Comparison of ENCODE assay signal across 19 cellular contexts in genomic region chr17:51700011-51700760, GRCh38.
"Had no signal": no experiment of that assay in that cellular context is flagged by ENCODE, and none has a peak within 500 bp of the region (broad histone marks: within the 10 kb centered on the region; RNA-seq: fewer than 3 reads in every experiment).

No MANE protein-coding gene starts in this region.

- H3K4me3 Mint-ChIP-seq: mesothelial cell of epicardium; naive B cell; natural killer cell; nephron progenitor cell; neural progenitor cell; stimulated activated memory B cell treated with anti-CD40 and anti-IgM and Interleukin-4, amounts not matched to agents 10 μg/mL and 1 μg/mL and 100 μg/mL, for 72 hours; stimulated activated naive CD8-positive, alpha-beta T cell treated with anti-CD3 and anti-CD28 coated beads, Interleukin-15, amount 100 ng/mL, for 72 hours; type B pancreatic cell had no signal

- DNase-seq: islet precursor cell; left ventricle myocardium inferior; naive B cell; natural killer cell; nephron progenitor cell; ovary; right lobe of liver; stimulated activated CD4-positive, alpha-beta T cell treated with anti-CD3 and anti-CD28 coated beads, Interleukin-1b, Interleukin-23, amount 100 ng/mL, for 48 hours; stimulated activated CD4-positive, alpha-beta T cell treated with anti-CD3 and anti-CD28 coated beads, Interleukin-2, amount 100 ng/mL, for 48 hours; stimulated activated CD4-positive, alpha-beta T cell treated with anti-CD3 and anti-CD28 coated beads, Interleukin-4, amount 100 ng/mL, for 4 hours; stimulated activated CD8-positive, alpha-beta memory T cell treated with anti-CD3 and anti-CD28 coated beads, Interleukin-4, amount 100 ng/mL, for 48 hours; stimulated activated naive CD4-positive, alpha-beta T cell treated with Interleukin-2 at 50 U/mL for 16 hours; stimulated activated naive CD8-positive, alpha-beta T cell treated with anti-CD3 and anti-CD28 coated beads, Interleukin-15, amount 100 ng/mL, for 72 hours; uterus had no signal

- H3K9me3 Mint-ChIP-seq: type B pancreatic cell had no signal

- H3K4me1 Mint-ChIP-seq: naive B cell; natural killer cell; nephron progenitor cell; stimulated activated memory B cell treated with anti-CD40 and anti-IgM and Interleukin-4, amounts not matched to agents 10 μg/mL and 1 μg/mL and 100 μg/mL, for 72 hours; stimulated activated naive CD8-positive, alpha-beta T cell treated with anti-CD3 and anti-CD28 coated beads, Interleukin-15, amount 100 ng/mL, for 72 hours had no signal

- H3K36me3 Mint-ChIP-seq: mesothelial cell of epicardium; naive B cell; natural killer cell; stimulated activated memory B cell treated with anti-CD40 and anti-IgM and Interleukin-4, amounts not matched to agents 10 μg/mL and 1 μg/mL and 100 μg/mL, for 72 hours; type B pancreatic cell had no signal

- H3K27ac Mint-ChIP-seq: mesothelial cell of epicardium; naive B cell; natural killer cell; nephron progenitor cell; neural progenitor cell; progenitor cell of endocrine pancreas; stimulated activated memory B cell treated with anti-CD40 and anti-IgM and Interleukin-4, amounts not matched to agents 10 μg/mL and 1 μg/mL and 100 μg/mL, for 72 hours; stimulated activated naive CD8-positive, alpha-beta T cell treated with anti-CD3 and anti-CD28 coated beads, Interleukin-15, amount 100 ng/mL, for 72 hours; type B pancreatic cell had no signal

- H3K27me3 Mint-ChIP-seq: stimulated activated memory B cell treated with anti-CD40 and anti-IgM and Interleukin-4, amounts not matched to agents 10 μg/mL and 1 μg/mL and 100 μg/mL, for 72 hours had no signal
